Comparison of ENCODE assay signal across 1 cellular context in genomic region chrX:5869786-5870185, GRCh38.
TF ChIP-seq lines count a peak whose summit lies in the region.

No MANE protein-coding gene starts in this region.

TF ChIP-seq in WTC11, 78 proteins besides CTCF, POLR2A, EP300 and RAD21 (continued from another document):
- no peak for TF ChIP-seq ZMAT4 (CRISPR knock-in tag; IDR thresholded peaks at IDR 0.05)
- TF ChIP-seq GABPB1 (CRISPR knock-in tag; IDR thresholded peaks at IDR 0.05): no peak
- no peak for TF ChIP-seq GTF2I (CRISPR knock-in tag; conservative IDR thresholded peaks at IDR 0.05)
- TF ChIP-seq CBFB (CRISPR knock-in tag; IDR thresholded peaks at IDR 0.05; ENCODE audit: low read depth): no peak
- no peak for TF ChIP-seq ATF2 (CRISPR knock-in tag; IDR thresholded peaks at IDR 0.05; ENCODE audit: borderline replicate concordance, low read depth)
- TF ChIP-seq ZNF396 (CRISPR knock-in tag; IDR thresholded peaks at IDR 0.05; ENCODE audit: borderline replicate concordance): no peak
